Comparison of ENCODE assay signal across 23 cellular contexts in genomic region chr4:153936121-153936520, GRCh38.
"Had no signal": no experiment of that assay in that cellular context is flagged by ENCODE, and none has a peak within 500 bp of the region (broad histone marks: within the 10 kb centered on the region; RNA-seq: fewer than 3 reads in every experiment).

No MANE protein-coding gene starts in this region.

- H3K4me3 ChIP-seq: coronary artery, left ventricle myocardium inferior, lung, psoas muscle, spleen, stomach, thoracic aorta, transverse colon had no signal

- H3K36me3 ChIP-seq: left ventricle myocardium inferior, neutrophil, spleen, stomach, thoracic aorta, transverse colon had no signal

- H3K27me3 ChIP-seq: foreskin keratinocyte, stomach, transverse colon had no signal

- H3K27ac ChIP-seq: coronary artery, foreskin keratinocyte, left ventricle myocardium inferior, neutrophil, psoas muscle, spleen, stomach, thoracic aorta, transverse colon had no signal

- H3K9me3 Mint-ChIP-seq: endodermal cell, naive B cell, nephron had no signal

- DNase-seq: effector CD4-positive, alpha-beta T cell; endodermal cell; foreskin keratinocyte; kidney; left cardiac atrium; left ventricle myocardium inferior; mesendoderm; naive B cell; psoas muscle; spleen; stimulated activated CD4-positive, alpha-beta T cell treated with anti-CD3 and anti-CD28 coated beads, Interleukin-15, amount 100 ng/mL, for 24 hours; stimulated activated CD4-positive, alpha-beta T cell treated with anti-CD3 and anti-CD28 coated beads, Interleukin-1b, Interleukin-23, amount 100 ng/mL, for 48 hours; stimulated activated CD4-positive, alpha-beta T cell treated with anti-CD3 and anti-CD28 coated beads, Interleukin-4, amount 100 ng/mL, for 24 hours; stomach; substantia nigra; transverse colon had no signal

- H3K9me3 ChIP-seq: left ventricle myocardium inferior, neutrophil, psoas muscle, spleen, stomach, thoracic aorta, transverse colon had no signal

- H3K36me3 Mint-ChIP-seq: naive B cell; stimulated activated memory B cell treated with anti-CD40 and anti-IgM and Interleukin-4, amounts not matched to agents 10 μg/mL and 1 μg/mL and 100 μg/mL, for 72 hours had no signal

- H3K4me1 ChIP-seq: foreskin keratinocyte, left ventricle myocardium inferior, psoas muscle, stomach, transverse colon had no signal

- H3K27ac Mint-ChIP-seq: endodermal cell; naive B cell; stimulated activated memory B cell treated with anti-CD40 and anti-IgM and Interleukin-4, amounts not matched to agents 10 μg/mL and 1 μg/mL and 100 μg/mL, for 72 hours had no signal

- H3K4me3 Mint-ChIP-seq: endodermal cell; naive B cell; nephron; stimulated activated memory B cell treated with anti-CD40 and anti-IgM and Interleukin-4, amounts not matched to agents 10 μg/mL and 1 μg/mL and 100 μg/mL, for 72 hours had no signal

- ATAC-seq: foreskin keratinocyte; left cardiac atrium; psoas muscle; sciatic nerve; stimulated activated memory B cell treated with anti-CD40 and anti-IgM and Interleukin-4, amounts not matched to agents 10 μg/mL and 1 μg/mL and 100 μg/mL, for 72 hours had no signal

- H3K4me1 Mint-ChIP-seq: endodermal cell; naive B cell; stimulated activated memory B cell treated with anti-CD40 and anti-IgM and Interleukin-4, amounts not matched to agents 10 μg/mL and 1 μg/mL and 100 μg/mL, for 72 hours had no signal
